1 cellular context compared by ENCODE assay signal in the genomic region with DNA sequence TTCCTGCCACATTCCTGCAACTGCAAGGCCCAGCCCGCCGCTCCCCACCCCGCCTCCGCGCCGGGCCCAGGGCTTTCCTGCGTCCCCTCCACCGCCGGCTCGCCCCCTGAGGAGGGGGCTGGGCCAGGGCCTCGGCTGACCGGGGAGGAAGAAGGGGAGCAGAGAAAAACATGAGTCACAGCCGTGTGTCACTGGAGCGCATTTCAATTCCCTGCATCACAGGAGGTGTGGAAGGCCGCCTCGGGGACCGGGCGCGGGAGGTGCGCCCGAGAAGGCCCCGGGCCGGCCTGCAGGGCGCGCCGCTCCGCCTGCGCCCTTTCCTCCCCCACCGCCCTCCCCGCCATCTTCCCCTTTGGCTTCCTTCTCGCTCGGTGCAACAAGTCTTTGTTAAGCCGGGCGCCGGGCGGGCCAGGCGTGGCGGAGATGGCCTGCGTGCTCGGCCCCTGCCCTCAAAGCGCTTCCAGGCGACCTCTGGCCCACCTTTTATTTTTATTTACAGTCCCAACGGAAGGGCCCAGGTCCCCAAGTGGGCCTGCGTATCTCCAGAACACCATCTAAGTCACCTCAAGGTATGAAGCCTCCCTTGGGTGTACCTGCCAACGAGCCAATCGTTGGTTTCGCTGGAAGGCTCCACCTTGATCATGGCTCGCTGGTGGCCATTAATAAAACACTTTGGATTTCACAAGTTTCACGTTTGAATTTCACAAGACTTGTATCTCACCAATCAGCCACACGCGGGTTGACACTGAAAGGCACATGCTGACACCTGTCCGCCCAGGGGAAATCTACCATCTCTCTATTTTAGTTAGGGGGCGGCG.
A peak's percentile ranks its signal among the peaks of the same experiment; 100 is the strongest.
TF ChIP-seq lines count a peak whose summit lies in the region.

No MANE protein-coding gene starts in this region.

TF ChIP-seq in GM23338, 12 proteins besides CTCF, POLR2A, EP300 and RAD21 (continued from another document):
- TF ChIP-seq, protein P1, sequence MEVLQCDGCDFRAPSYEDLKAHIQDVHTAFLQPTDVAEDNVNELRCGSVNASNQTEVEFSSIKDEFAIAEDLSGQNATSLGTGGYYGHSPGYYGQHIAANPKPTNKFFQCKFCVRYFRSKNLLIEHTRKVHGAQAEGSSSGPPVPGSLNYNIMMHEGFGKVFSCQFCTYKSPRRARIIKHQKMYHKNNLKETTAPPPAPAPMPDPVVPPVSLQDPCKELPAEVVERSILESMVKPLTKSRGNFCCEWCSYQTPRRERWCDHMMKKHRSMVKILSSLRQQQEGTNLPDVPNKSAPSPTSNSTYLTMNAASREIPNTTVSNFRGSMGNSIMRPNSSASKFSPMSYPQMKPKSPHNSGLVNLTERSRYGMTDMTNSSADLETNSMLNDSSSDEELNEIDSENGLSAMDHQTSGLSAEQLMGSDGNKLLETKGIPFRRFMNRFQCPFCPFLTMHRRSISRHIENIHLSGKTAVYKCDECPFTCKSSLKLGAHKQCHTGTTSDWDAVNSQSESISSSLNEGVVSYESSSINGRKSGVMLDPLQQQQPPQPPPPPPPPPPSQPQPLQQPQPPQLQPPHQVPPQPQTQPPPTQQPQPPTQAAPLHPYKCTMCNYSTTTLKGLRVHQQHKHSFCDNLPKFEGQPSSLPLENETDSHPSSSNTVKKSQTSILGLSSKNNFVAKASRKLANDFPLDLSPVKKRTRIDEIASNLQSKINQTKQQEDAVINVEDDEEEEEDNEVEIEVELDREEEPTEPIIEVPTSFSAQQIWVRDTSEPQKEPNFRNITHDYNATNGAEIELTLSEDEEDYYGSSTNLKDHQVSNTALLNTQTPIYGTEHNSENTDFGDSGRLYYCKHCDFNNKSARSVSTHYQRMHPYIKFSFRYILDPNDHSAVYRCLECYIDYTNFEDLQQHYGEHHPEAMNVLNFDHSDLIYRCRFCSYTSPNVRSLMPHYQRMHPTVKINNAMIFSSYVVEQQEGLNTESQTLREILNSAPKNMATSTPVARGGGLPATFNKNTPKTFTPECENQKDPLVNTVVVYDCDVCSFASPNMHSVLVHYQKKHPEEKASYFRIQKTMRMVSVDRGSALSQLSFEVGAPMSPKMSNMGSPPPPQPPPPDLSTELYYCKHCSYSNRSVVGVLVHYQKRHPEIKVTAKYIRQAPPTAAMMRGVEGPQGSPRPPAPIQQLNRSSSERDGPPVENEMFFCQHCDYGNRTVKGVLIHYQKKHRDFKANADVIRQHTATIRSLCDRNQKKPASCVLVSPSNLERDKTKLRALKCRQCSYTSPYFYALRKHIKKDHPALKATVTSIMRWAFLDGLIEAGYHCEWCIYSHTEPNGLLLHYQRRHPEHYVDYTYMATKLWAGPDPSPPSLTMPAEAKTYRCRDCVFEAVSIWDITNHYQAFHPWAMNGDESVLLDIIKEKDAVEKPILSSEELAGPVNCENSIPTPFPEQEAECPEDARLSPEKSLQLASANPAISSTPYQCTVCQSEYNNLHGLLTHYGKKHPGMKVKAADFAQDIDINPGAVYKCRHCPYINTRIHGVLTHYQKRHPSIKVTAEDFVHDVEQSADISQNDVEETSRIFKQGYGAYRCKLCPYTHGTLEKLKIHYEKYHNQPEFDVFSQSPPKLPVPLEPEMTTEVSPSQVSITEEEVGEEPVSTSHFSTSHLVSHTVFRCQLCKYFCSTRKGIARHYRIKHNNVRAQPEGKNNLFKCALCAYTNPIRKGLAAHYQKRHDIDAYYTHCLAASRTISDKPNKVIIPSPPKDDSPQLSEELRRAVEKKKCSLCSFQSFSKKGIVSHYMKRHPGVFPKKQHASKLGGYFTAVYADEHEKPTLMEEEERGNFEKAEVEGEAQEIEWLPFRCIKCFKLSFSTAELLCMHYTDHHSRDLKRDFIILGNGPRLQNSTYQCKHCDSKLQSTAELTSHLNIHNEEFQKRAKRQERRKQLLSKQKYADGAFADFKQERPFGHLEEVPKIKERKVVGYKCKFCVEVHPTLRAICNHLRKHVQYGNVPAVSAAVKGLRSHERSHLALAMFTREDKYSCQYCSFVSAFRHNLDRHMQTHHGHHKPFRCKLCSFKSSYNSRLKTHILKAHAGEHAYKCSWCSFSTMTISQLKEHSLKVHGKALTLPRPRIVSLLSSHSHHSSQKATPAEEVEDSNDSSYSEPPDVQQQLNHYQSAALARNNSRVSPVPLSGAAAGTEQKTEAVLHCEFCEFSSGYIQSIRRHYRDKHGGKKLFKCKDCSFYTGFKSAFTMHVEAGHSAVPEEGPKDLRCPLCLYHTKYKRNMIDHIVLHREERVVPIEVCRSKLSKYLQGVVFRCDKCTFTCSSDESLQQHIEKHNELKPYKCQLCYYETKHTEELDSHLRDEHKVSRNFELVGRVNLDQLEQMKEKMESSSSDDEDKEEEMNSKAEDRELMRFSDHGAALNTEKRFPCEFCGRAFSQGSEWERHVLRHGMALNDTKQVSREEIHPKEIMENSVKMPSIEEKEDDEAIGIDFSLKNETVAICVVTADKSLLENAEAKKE (CRISPR knock-in tag; IDR thresholded peaks at IDR 0.05) = no peak
- TF ChIP-seq JUNB (IDR thresholded peaks at IDR 0.05; ENCODE audit: unreplicated experiment) (no peak), STAT1 (IDR thresholded peaks at IDR 0.05; ENCODE audit: unreplicated experiment) (no peak), ZNF114 (CRISPR knock-in tag; IDR thresholded peaks at IDR 0.05) (no peak), NANOG (IDR thresholded peaks at IDR 0.05; ENCODE audit: borderline replicate concordance) (no peak), EZH2phosphoT487 (IDR thresholded peaks at IDR 0.05; ENCODE audit: unreplicated experiment) (no peak)
- TF ChIP-seq, protein P2, sequence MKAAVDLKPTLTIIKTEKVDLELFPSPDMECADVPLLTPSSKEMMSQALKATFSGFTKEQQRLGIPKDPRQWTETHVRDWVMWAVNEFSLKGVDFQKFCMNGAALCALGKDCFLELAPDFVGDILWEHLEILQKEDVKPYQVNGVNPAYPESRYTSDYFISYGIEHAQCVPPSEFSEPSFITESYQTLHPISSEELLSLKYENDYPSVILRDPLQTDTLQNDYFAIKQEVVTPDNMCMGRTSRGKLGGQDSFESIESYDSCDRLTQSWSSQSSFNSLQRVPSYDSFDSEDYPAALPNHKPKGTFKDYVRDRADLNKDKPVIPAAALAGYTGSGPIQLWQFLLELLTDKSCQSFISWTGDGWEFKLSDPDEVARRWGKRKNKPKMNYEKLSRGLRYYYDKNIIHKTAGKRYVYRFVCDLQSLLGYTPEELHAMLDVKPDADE (IDR thresholded peaks at IDR 0.05) = peak; percentile 13; the same call in 1 of the 2 replicates
